13 cellular contexts compared by ENCODE assay signal in genomic region chr14:104786091-104786586, GRCh38. TPM values are rescaled to one million over a fixed set of nuclear protein-coding genes. Genes with fewer than 3 reads are reported as not detected.
DNase-seq lines count a peak whose midpoint lies in the region; ATAC-seq and TF ChIP-seq lines count a peak whose summit lies in the region.
"Had no signal": no experiment of that assay in that cellular context is flagged by ENCODE, and none has a peak within 500 bp of the region (broad histone marks: within the 10 kb centered on the region; RNA-seq: fewer than 3 reads in every experiment).

No MANE protein-coding gene starts in this region.

- DNase-seq in stimulated activated naive CD8-positive, alpha-beta T cell treated with anti-CD3 and anti-CD28 coated beads, Interleukin-15, Interleukin-2, amounts not matched to agents 100 U/mL and 50 U/mL, for 24 hours, result no peak
- DNase-seq in effector memory CD8-positive, alpha-beta T cell, result no peak
- DNase-seq in natural killer cell (no peak), uterus (no peak)
- DNase-seq: gastrocnemius medialis, NCI-H2081 treated with DMSO at 0.1 percent for 48 hours, NCI-H526 treated with DMSO at 0.1 percent for 48 hours, tibial artery had no signal

- no peaks in the 10 kb centered on the region for H3K36me3 Mint-ChIP-seq in stimulated activated naive CD8-positive, alpha-beta T cell treated with anti-CD3 and anti-CD28 coated beads, Interleukin-15, Interleukin-2, amounts not matched to agents 100 ng/mL and 50 ng/mL, for 24 hours (ENCODE audit: low read depth)
- H3K36me3 Mint-ChIP-seq in effector memory CD8-positive, alpha-beta T cell (ENCODE audit: insufficient read depth), result peaks cover 11% of the 10 kb centered on the region
- no peaks in the 10 kb centered on the region for H3K36me3 Mint-ChIP-seq in natural killer cell

- TF ChIP-seq CTCF in natural killer cell (IDR thresholded peaks at IDR 0.05) (no peak), uterus (IDR thresholded peaks at IDR 0.05) (no peak)

- ATAC-seq in stimulated activated naive CD8-positive, alpha-beta T cell treated with anti-CD3 and anti-CD28 coated beads, Interleukin-15, Interleukin-2, amounts not matched to agents 100 U/mL and 50 U/mL, for 24 hours, result no peak
- ATAC-seq in effector memory CD8-positive, alpha-beta T cell (replicated peaks), result peak; percentile 91
- ATAC-seq in natural killer cell (peak; percentile 62 to 76 (median 69)), GM18870 (IDR thresholded peaks at IDR 0.05; ENCODE audit: unreplicated experiment) (no peak), HG02981 (IDR thresholded peaks at IDR 0.05; ENCODE audit: unreplicated experiment) (no peak), GM18858 (IDR thresholded peaks at IDR 0.05; ENCODE audit: unreplicated experiment) (no peak)
- ATAC-seq: gastrocnemius medialis had no signal

- H3K4me1 Mint-ChIP-seq in stimulated activated naive CD8-positive, alpha-beta T cell treated with anti-CD3 and anti-CD28 coated beads, Interleukin-15, Interleukin-2, amounts not matched to agents 100 ng/mL and 50 ng/mL, for 24 hours (ENCODE audit: low read depth), result peaks cover 8% of the 10 kb centered on the region
- H3K4me1 Mint-ChIP-seq in effector memory CD8-positive, alpha-beta T cell (ENCODE audit: low read depth in 2 of 2), result peaks cover 4 to 25% of the 10 kb centered on the region in 2 donors
- peaks cover 0 to 39% of the 10 kb centered on the region in 2 donors for H3K4me1 Mint-ChIP-seq in natural killer cell

- H3K27me3 Mint-ChIP-seq in stimulated activated naive CD8-positive, alpha-beta T cell treated with anti-CD3 and anti-CD28 coated beads, Interleukin-15, Interleukin-2, amounts not matched to agents 100 ng/mL and 50 ng/mL, for 24 hours, result no peaks in the 10 kb centered on the region
- H3K27me3 Mint-ChIP-seq in effector memory CD8-positive, alpha-beta T cell, result no peaks in the 10 kb centered on the region
- no peaks in the 10 kb centered on the region for H3K27me3 Mint-ChIP-seq in natural killer cell (ENCODE audit: low read depth in 2 of 2)
- H3K27me3 Mint-ChIP-seq: progenitor cell of endocrine pancreas had no signal

- no peak overlapping the region for H3K4me3 Mint-ChIP-seq in stimulated activated naive CD8-positive, alpha-beta T cell treated with anti-CD3 and anti-CD28 coated beads, Interleukin-15, Interleukin-2, amounts not matched to agents 100 ng/mL and 50 ng/mL, for 24 hours
- H3K4me3 Mint-ChIP-seq in effector memory CD8-positive, alpha-beta T cell, result peak overlapping the region; percentile 27 to 37
- H3K4me3 Mint-ChIP-seq in natural killer cell, result no peak overlapping the region

- no peak for TF ChIP-seq POLR2A in uterus (IDR thresholded peaks at IDR 0.05)

- intact Hi-C loops in natural killer cell (cut with micrococcal nuclease) (no loop called here), uterus (cut with DNase I; ENCODE audit: low total_unique reads) (loop anchor here (5.0 kb wide), 1 partner anchor 36 kb away; no protein-coding TSS in a partner anchor)

- H3K27ac Mint-ChIP-seq in stimulated activated naive CD8-positive, alpha-beta T cell treated with anti-CD3 and anti-CD28 coated beads, Interleukin-15, Interleukin-2, amounts not matched to agents 100 ng/mL and 50 ng/mL, for 24 hours, result peak overlapping the region; percentile 21
- H3K27ac Mint-ChIP-seq in effector memory CD8-positive, alpha-beta T cell, result peak overlapping the region; percentile 84 to 85
- H3K27ac Mint-ChIP-seq in natural killer cell, result peak overlapping the region; percentile 31 to 74
- H3K27ac Mint-ChIP-seq: progenitor cell of endocrine pancreas had no signal

- no peaks in the 10 kb centered on the region for H3K36me3 ChIP-seq in uterus

- H3K27ac ChIP-seq in uterus, result no peak overlapping the region
- H3K27ac ChIP-seq: gastrocnemius medialis had no signal

- no peaks in the 10 kb centered on the region for H3K9me3 Mint-ChIP-seq in stimulated activated naive CD8-positive, alpha-beta T cell treated with anti-CD3 and anti-CD28 coated beads, Interleukin-15, Interleukin-2, amounts not matched to agents 100 ng/mL and 50 ng/mL, for 24 hours
- H3K9me3 Mint-ChIP-seq in effector memory CD8-positive, alpha-beta T cell, result no peaks in the 10 kb centered on the region
- no peaks in the 10 kb centered on the region for H3K9me3 Mint-ChIP-seq in natural killer cell

- H3K9me3 ChIP-seq in uterus, result no peaks in the 10 kb centered on the region
- H3K9me3 ChIP-seq: gastrocnemius medialis, tibial artery had no signal

- H3K4me1 ChIP-seq in uterus, result no peaks in the 10 kb centered on the region

- no peak overlapping the region for H3K4me3 ChIP-seq in uterus
- H3K4me3 ChIP-seq: gastrocnemius medialis, tibial artery had no signal

- H3K27me3 ChIP-seq in uterus, result no peaks in the 10 kb centered on the region
- H3K27me3 ChIP-seq: gastrocnemius medialis, tibial artery had no signal

RNA-seq across cellular contexts. Expression of gene AKT1, which starts 9.4 kb away (rescaled TPM):
- total RNA-seq in natural killer cell, result 100 to 1,000 TPM; 152 to 163 (median 153) TPM
- 100 to 1,000 TPM in 2 of 4 donors, 10 to 100 TPM in 2; 42.9 to 121 (median 101) TPM for total RNA-seq in uterus

RNA-seq across cellular contexts. Expression of gene ZBTB42, which starts 14.8 kb away (rescaled TPM):
- total RNA-seq in natural killer cell (1 to 10 TPM; 3.6 to 4.5 (median 3.7) TPM), uterus (1 to 10 TPM in 3 of 4 donors, under 1 TPM in 1; under 0.01 to 8.4 (median 3.9) TPM)

RNA-seq across cellular contexts. Expression of gene SIVA1, which starts 33.2 kb away (rescaled TPM):
- total RNA-seq in natural killer cell (10 to 100 TPM; 59.7 to 74.8 (median 59.8) TPM), uterus (100 to 1,000 TPM in 3 of 4 donors, 10 to 100 TPM in 1; 79.4 to 366 (median 239) TPM)

Comparison
In these comparisons a context has a peak if more than half of its experiments do, and no peak if none do; other contexts are left out.
1. H3K27ac Mint-ChIP-seq: peak in every context shown above with its lines; median percentile 84 in effector memory CD8-positive, alpha-beta T cell; 52 in natural killer cell; 21 in stimulated activated naive CD8-positive, alpha-beta T cell treated with anti-CD3 and anti-CD28 coated beads, Interleukin-15, Interleukin-2, amounts not matched to agents 100 ng/mL and 50 ng/mL, for 24 hours.
2. H3K4me3 Mint-ChIP-seq: peak in effector memory CD8-positive, alpha-beta T cell (2 of 2); none in stimulated activated naive CD8-positive, alpha-beta T cell treated with anti-CD3 and anti-CD28 coated beads, Interleukin-15, Interleukin-2, amounts not matched to agents 100 ng/mL and 50 ng/mL, for 24 hours (single experiment) and natural killer cell (single experiment).
3. ATAC-seq: peak in effector memory CD8-positive, alpha-beta T cell (single experiment) and natural killer cell (3 of 3); none in stimulated activated naive CD8-positive, alpha-beta T cell treated with anti-CD3 and anti-CD28 coated beads, Interleukin-15, Interleukin-2, amounts not matched to agents 100 U/mL and 50 U/mL, for 24 hours (single experiment), GM18870 (single experiment), HG02981 (single experiment) and GM18858 (single experiment).